3 cellular contexts compared by ENCODE assay signal in genomic region chr5:127265473-127265872, GRCh38. TPM values are rescaled to one million over a fixed set of nuclear protein-coding genes. Genes with fewer than 3 reads are reported as not detected.
"Had no signal": no experiment of that assay in that cellular context is flagged by ENCODE, and none has a peak within 500 bp of the region (broad histone marks: within the 10 kb centered on the region; RNA-seq: fewer than 3 reads in every experiment).

No MANE protein-coding gene starts in this region.

RNA-seq across cellular contexts. Expression of gene MEGF10, which starts 25.1 kb away (rescaled TPM):
- total RNA-seq: HepG2, HT-29, IMR-90 had no signal
